26 cellular contexts compared by ENCODE assay signal in the genomic region with DNA sequence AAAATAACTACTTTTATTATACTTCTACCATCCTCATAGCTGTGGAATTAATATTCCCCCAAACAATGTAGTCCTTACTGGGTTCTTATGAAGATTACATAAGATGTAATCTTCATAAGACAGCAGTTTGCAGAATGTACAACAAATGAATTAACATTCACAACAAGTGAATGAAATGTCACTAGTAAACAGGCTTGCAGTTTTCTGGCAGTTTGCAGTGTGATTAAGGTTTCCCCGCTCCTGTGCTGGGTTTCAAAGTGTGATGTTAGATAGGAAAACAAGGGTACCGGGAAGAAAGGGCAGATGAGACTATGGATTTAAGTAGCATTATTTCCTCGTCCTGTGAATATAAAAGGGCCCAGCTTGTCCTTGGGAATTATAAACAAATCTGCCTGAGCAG. TPM values are rescaled to one million over a fixed set of nuclear protein-coding genes. Genes with fewer than 3 reads are reported as not detected.
"Had no signal": no experiment of that assay in that cellular context is flagged by ENCODE, and none has a peak within 500 bp of the region (broad histone marks: within the 10 kb centered on the region; RNA-seq: fewer than 3 reads in every experiment).

No MANE protein-coding gene starts in this region.

- H3K27me3 ChIP-seq: gastrocnemius medialis, heart right ventricle, pancreas, suprapubic skin, tibial artery, upper lobe of left lung, uterus had no signal

- DNase-seq: cortex of kidney; effector memory CD4-positive, alpha-beta T cell; gastrocnemius medialis; heart right ventricle; kidney glomerular epithelial cell; left ventricle myocardium inferior; mesenchymal stem cell; naive B cell; occipital lobe; pancreas; spleen; stimulated activated CD4-positive, alpha-beta T cell treated with anti-CD3 and anti-CD28 coated beads, Interleukin-2, amount 100 ng/mL, for 24 hours; stimulated activated CD4-positive, alpha-beta T cell treated with anti-CD3 and anti-CD28 coated beads, Interleukin-4, amount 100 ng/mL, for 4 hours; stimulated activated naive B cell treated with anti-CD40 and anti-IgM and Interleukin-4, amounts not matched to agents 10 μg/mL and 1 μg/mL and 100 μg/mL, for 72 hours; stimulated activated naive CD8-positive, alpha-beta T cell treated with anti-CD3 and anti-CD28 coated beads, Interleukin-15, amount 100 ng/mL, for 72 hours; tibial artery; upper lobe of left lung; uterus had no signal

- H3K27ac ChIP-seq: gastrocnemius medialis, heart right ventricle, left ventricle myocardium inferior, pancreas, spleen, suprapubic skin, tibial artery, upper lobe of left lung, uterus had no signal

- ATAC-seq: esophagus mucosa; gastrocnemius medialis; heart right ventricle; pancreas; stimulated activated naive B cell treated with anti-CD40 and anti-IgM and Interleukin-4, amounts not matched to agents 10 μg/mL and 1 μg/mL and 100 μg/mL, for 72 hours; stimulated activated naive CD8-positive, alpha-beta T cell treated with anti-CD3 and anti-CD28 coated beads, Interleukin-15, amount 100 ng/mL, for 72 hours had no signal

- H3K4me3 ChIP-seq: gastrocnemius medialis, heart right ventricle, left ventricle myocardium inferior, lung, pancreas, spleen, suprapubic skin, tibial artery, upper lobe of left lung, uterus had no signal

RNA-seq across cellular contexts. Expression of a gene that starts 34.1 kb away (rescaled TPM):
- total RNA-seq: chondrocyte, esophagus mucosa, fibroblast of villous mesenchyme, gastrocnemius medialis, heart right ventricle, left ventricle myocardium inferior, lung, occipital lobe, pancreas, pulmonary artery endothelial cell, sciatic nerve, skeletal muscle tissue, spleen, suprapubic skin, upper lobe of left lung, uterus had no signal
